In the genomic region with DNA sequence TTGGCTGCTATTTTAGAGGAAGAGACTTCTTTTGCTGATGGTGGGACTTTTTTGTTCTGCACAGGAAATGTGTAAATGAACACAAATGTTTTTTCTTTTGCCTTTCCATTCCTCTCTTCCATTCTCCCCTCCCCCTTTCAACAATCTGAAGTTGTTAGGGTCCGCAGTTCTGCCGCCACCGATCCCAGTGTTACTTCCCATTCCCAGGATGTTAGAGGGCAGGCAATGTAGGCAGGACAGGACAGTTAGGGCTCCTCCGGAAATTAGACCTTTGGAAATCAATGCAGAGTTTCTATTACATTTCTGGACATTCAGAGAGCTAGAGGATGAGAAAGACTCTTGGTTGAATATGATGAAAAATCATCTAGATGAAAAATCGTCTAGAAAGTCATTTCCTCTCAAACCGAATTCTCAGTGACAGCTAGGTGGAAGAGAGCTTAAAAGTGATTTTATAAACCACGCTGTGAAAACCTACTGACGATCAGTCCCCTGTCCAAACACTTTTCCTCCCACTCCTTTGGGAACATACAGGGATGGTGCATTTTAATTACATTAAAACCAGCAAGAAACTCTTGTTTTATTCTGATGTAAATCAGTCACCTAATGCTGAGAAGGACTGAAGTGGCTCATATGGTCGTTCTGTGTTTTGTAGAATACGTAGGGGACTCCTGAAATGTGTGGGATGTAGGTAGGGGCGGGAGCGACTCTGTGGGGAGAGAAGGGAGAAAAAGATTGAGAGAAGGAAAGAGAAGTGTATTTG, we compare ENCODE assay signal across 14 cellular contexts. TPM values are rescaled to one million over a fixed set of nuclear protein-coding genes. Genes with fewer than 3 reads are reported as not detected.
DNase-seq lines count a peak whose midpoint lies in the region; ATAC-seq and TF ChIP-seq lines count a peak whose summit lies in the region.
"Had no signal": no experiment of that assay in that cellular context is flagged by ENCODE, and none has a peak within 500 bp of the region (broad histone marks: within the 10 kb centered on the region; RNA-seq: fewer than 3 reads in every experiment).

No MANE protein-coding gene starts in this region.

- POLR2A ChIA-PET in WTC11 (lab: Charles Lee): no interaction called here

- H2AFZ ChIP-seq in neuronal stem cell (ENCODE audit: low read length): peak overlapping the region; percentile 89

- no peak overlapping the region for H2BK120ac ChIP-seq in neuronal stem cell (ENCODE audit: low read depth, low read length)

- CTCF ChIA-PET in WTC11 (lab: Charles Lee): no interaction called here

- no peak overlapping the region for H3K18ac ChIP-seq in neuronal stem cell (ENCODE audit: low read length)

- H2BK5ac ChIP-seq in neuronal stem cell (ENCODE audit: low read length): no peak overlapping the region

- H3K27ac ChIP-seq in gastroesophageal sphincter (peak overlapping the region in 1 of 4 donors; percentile 69), neuronal stem cell (replicated peaks; ENCODE audit: low read length) (no peak overlapping the region), SJCRH30 (no peak overlapping the region), upper lobe of left lung (no peak overlapping the region)

- TF ChIP-seq CTCF in WTC11 (IDR thresholded peaks at IDR 0.05) (no peak), gastroesophageal sphincter (IDR thresholded peaks at IDR 0.05) (no peak), upper lobe of left lung (IDR thresholded peaks at IDR 0.05) (no peak)

- no peak overlapping the region for H2BK15ac ChIP-seq in neuronal stem cell (ENCODE audit: low read length)

- H3K4ac ChIP-seq in neuronal stem cell (ENCODE audit: low read length): no peak overlapping the region

- TF ChIP-seq POLR2A in gastroesophageal sphincter (IDR thresholded peaks at IDR 0.05) (no peak), upper lobe of left lung (IDR thresholded peaks at IDR 0.05) (no peak)

- no peak overlapping the region for H2AK5ac ChIP-seq in neuronal stem cell (ENCODE audit: low read depth, low read length)

- H3K9me3 Mint-ChIP-seq in WTC11: peaks cover 8% of the 10 kb centered on the region; the same call in 1 of the 2 replicates

- H3K4me1 Mint-ChIP-seq in WTC11: peaks cover 41% of the 10 kb centered on the region

- H2BK12ac ChIP-seq in neuronal stem cell (ENCODE audit: low read length): no peak overlapping the region

- H3K4me1 ChIP-seq in gastroesophageal sphincter (peaks cover 0 to 17% (median 6%) of the 10 kb centered on the region in 3 donors), neuronal stem cell (ENCODE audit: control insufficient read depth in 2 of 2, insufficient read depth in 1 of 2, low read depth in 1 of 2, low read length in 2 of 2) (peaks cover 0 to 17% of the 10 kb centered on the region in 2 donors), SJCRH30 (no peaks in the 10 kb centered on the region), upper lobe of left lung (peaks cover 5 to 9% (median 7%) of the 10 kb centered on the region in 4 donors)

- ATAC-seq in WTC11 (no peak), gastroesophageal sphincter (no peak), HG03139 (IDR thresholded peaks at IDR 0.05; ENCODE audit: unreplicated experiment) (no peak), upper lobe of left lung (ENCODE audit: low FRiP score in 2 of 2) (no peak)
- ATAC-seq: activated CD4-positive, alpha-beta T cell treated with anti-CD3 and anti-CD28 coated beads for 36 hours; activated T-cell treated with anti-CD3 and anti-CD28 coated beads, Interleukin-2, amount 50 U/mL, for 4 hours had no signal

- peaks cover 96% of the 10 kb centered on the region for H3K27me3 Mint-ChIP-seq in WTC11 (ENCODE audit: low read depth)

- no peak overlapping the region for H3K14ac ChIP-seq in neuronal stem cell (ENCODE audit: low read length)

- H3K27me3 ChIP-seq in H7 (ENCODE audit: control insufficient read depth, insufficient read depth, low read length): peaks cover 68% of the 10 kb centered on the region
- peaks cover 87% of the 10 kb centered on the region for H3K27me3 ChIP-seq in gastroesophageal sphincter
- H3K27me3 ChIP-seq in neuronal stem cell (ENCODE audit: control insufficient read depth in 3 of 3, insufficient read depth in 3 of 3, low read depth in 1 of 3, low read length in 3 of 3): peaks cover 0 to 50% (median 0%) of the 10 kb centered on the region in 3 experiments
- no peaks in the 10 kb centered on the region for H3K27me3 ChIP-seq in SJCRH30
- H3K27me3 ChIP-seq in upper lobe of left lung: peaks cover 0 to 12% (median 6%) of the 10 kb centered on the region in 4 donors

- H3K4me2 ChIP-seq in neuronal stem cell (ENCODE audit: insufficient read depth, low read length, poor library complexity, severe bottlenecking): peak overlapping the region; percentile 81

- peak overlapping the region; percentile 75 for H3K4me3 Mint-ChIP-seq in WTC11
- H3K4me3 Mint-ChIP-seq: activated CD4-positive, alpha-beta T cell treated with anti-CD3 and anti-CD28 coated beads for 36 hours; activated T-cell treated with anti-CD3 and anti-CD28 coated beads, Interleukin-2, amount 50 U/mL, for 4 hours had no signal

- H3K79me1 ChIP-seq in neuronal stem cell (ENCODE audit: low read depth, low read length): no peaks in the 10 kb centered on the region

- no peak overlapping the region for H3K23ac ChIP-seq in neuronal stem cell (ENCODE audit: low read depth, low read length, poor library complexity)

- H3K4me3 ChIP-seq in H7 (ENCODE audit: insufficient read depth, low read depth, low read length): peak overlapping the region; percentile 43
- peak overlapping the region; percentile 16 to 49 for H3K4me3 ChIP-seq in gastroesophageal sphincter
- H3K4me3 ChIP-seq in neuronal stem cell (ENCODE audit: low read length in 2 of 2): peak overlapping the region in 1 of 2 donors; percentile 77
- no peak overlapping the region for H3K4me3 ChIP-seq in SJCRH30
- no peak overlapping the region for H3K4me3 ChIP-seq in upper lobe of left lung

- H3K9me3 ChIP-seq in gastroesophageal sphincter (no peaks in the 10 kb centered on the region), neuronal stem cell (replicated peaks in 1 of 2; ENCODE audit: control insufficient read depth in 2 of 2, insufficient read depth in 1 of 2, low read depth in 1 of 2, low read length in 2 of 2) (peaks cover 0 to 4% of the 10 kb centered on the region in 2 donors), SJCRH30 (replicated peaks) (no peaks in the 10 kb centered on the region), upper lobe of left lung (peaks cover 0 to 5% (median 2%) of the 10 kb centered on the region in 4 donors)
- H3K9me3 ChIP-seq: sigmoid colon had no signal

- H3K36me3 Mint-ChIP-seq in WTC11: peaks cover 5% of the 10 kb centered on the region; the same call in 1 of the 2 replicates
- H3K36me3 Mint-ChIP-seq: IgD-negative memory B cell had no signal

- H3K9ac ChIP-seq in neuronal stem cell (ENCODE audit: low read depth, low read length, poor library complexity): no peak overlapping the region

- no peak overlapping the region for H4K91ac ChIP-seq in neuronal stem cell (ENCODE audit: low read depth, low read length, poor library complexity)

- H3K27ac Mint-ChIP-seq in WTC11: no peak overlapping the region
- H3K27ac Mint-ChIP-seq: activated CD4-positive, alpha-beta T cell treated with anti-CD3 and anti-CD28 coated beads for 36 hours; IgD-negative memory B cell had no signal

- no peak overlapping the region for H4K8ac ChIP-seq in neuronal stem cell (ENCODE audit: low read depth, low read length)

- H3K36me3 ChIP-seq in H7 (replicated peaks; ENCODE audit: control insufficient read depth, insufficient read depth, low read length): no peaks in the 10 kb centered on the region
- no peaks in the 10 kb centered on the region for H3K36me3 ChIP-seq in gastroesophageal sphincter
- no peaks in the 10 kb centered on the region for H3K36me3 ChIP-seq in neuronal stem cell (replicated peaks in 1 of 2; ENCODE audit: control insufficient read depth in 2 of 2, insufficient read depth in 2 of 2, low read length in 2 of 2)
- no peaks in the 10 kb centered on the region for H3K36me3 ChIP-seq in SJCRH30
- no peaks in the 10 kb centered on the region for H3K36me3 ChIP-seq in upper lobe of left lung
- H3K36me3 ChIP-seq: sigmoid colon had no signal

- TF ChIP-seq EP300 in gastroesophageal sphincter (IDR thresholded peaks at IDR 0.05) (no peak), upper lobe of left lung (IDR thresholded peaks at IDR 0.05) (no peak)

- peak; percentile 35 for DNase-seq in H7
- no peak for DNase-seq in WTC11 (ENCODE audit: low spot score)
- no peak for DNase-seq in neuronal stem cell (ENCODE audit: low spot score)
- DNase-seq in SJCRH30: no peak
- no peak for DNase-seq in NCI-H524 treated with DMSO at 0.1 percent for 48 hours (lab: John Stamatoyannopoulos, UW)
- no peak for DNase-seq in upper lobe of left lung
- DNase-seq: activated CD4-positive, alpha-beta T cell treated with anti-CD3 and anti-CD28 coated beads for 36 hours; activated T-cell treated with anti-CD3 and anti-CD28 coated beads, Interleukin-2, amount 50 U/mL, for 4 hours; sigmoid colon; SW 1271 had no signal

- WGBS in gastroesophageal sphincter (ENCODE audit: low coverage in 1 of 2), 2 donors: 6 to 16% methylated on average over 6 to 12 of the region's 12 CpGs
- WGBS in neuronal stem cell (ENCODE audit: extremely low coverage in 2 of 2, insufficient read length in 2 of 2, insufficient replicate concordance in 1 of 2), 2 donors: no CpG with 5 or more reads among the region's 12 CpGs
- 3 to 8% methylated on average over 12 of the region's 12 CpGs for WGBS in upper lobe of left lung, 2 donors

TF ChIP-seq in WTC11, 78 proteins besides CTCF, POLR2A, EP300 and RAD21 (continues in another document):
- peak; percentile 63; the same call in 1 of the 2 replicates for TF ChIP-seq ZNF121 (CRISPR knock-in tag; IDR thresholded peaks at IDR 0.05)

RNA-seq across cellular contexts. Expression of gene FOXG1, which starts 17.9 kb away (rescaled TPM):
- total RNA-seq in H7 (2014; rRNA removed; shearing (Covaris generic)): 0.04 and 0.14 TPM in 2 replicates
- total RNA-seq in WTC11 (2021) (0.09 to 0.18 TPM (median 0.16 TPM) in 3 replicates), gastroesophageal sphincter (1 to 10 TPM in 1 of 4 donors, under 1 TPM in 2, not detected in 1; 0.16 to 1.8 (median 0.89) TPM), upper lobe of left lung (not detected)
- polyA plus RNA-seq in neuronal stem cell (2013, experiment 1 of 2): 189 TPM
- 187 TPM for polyA plus RNA-seq in neuronal stem cell (2013, experiment 2 of 2)
- total RNA-seq in SJCRH30 (2014; rRNA removed; shearing (Covaris generic)): 0.71 and 0.81 TPM in 2 replicates
- total RNA-seq: activated CD4-positive, alpha-beta T cell treated with anti-CD3 and anti-CD28 coated beads for 36 hours; activated T-cell treated with anti-CD3 and anti-CD28 coated beads, Interleukin-2, amount 50 U/mL, for 4 hours; sigmoid colon had no signal
- polyA plus RNA-seq: BJ, IgD-negative memory B cell had no signal

Comparison
In these comparisons a context has a peak if more than half of its experiments do, and no peak if none do; other contexts are left out.
1. H3K4me3 ChIP-seq: peak in H7 (single experiment) and gastroesophageal sphincter (2 of 2); none in SJCRH30 (single experiment) and upper lobe of left lung (0 of 4).